1 cellular context compared by ENCODE assay signal in genomic region chr2:64454316-64455030, GRCh38.
TF ChIP-seq lines count a peak whose summit lies in the region.

No MANE protein-coding gene starts in this region.

TF ChIP-seq in HepG2, 621 proteins besides CTCF, POLR2A, EP300 and RAD21 (continued from another document and continues in another):
- 0 out of 2 replicates have a peak, but pooled peaks have one; percentile 62 for TF ChIP-seq IRF9 (CRISPR knock-in tag; IDR thresholded peaks at IDR 0.05; ENCODE audit: borderline replicate concordance)
- TF ChIP-seq, protein P1, sequence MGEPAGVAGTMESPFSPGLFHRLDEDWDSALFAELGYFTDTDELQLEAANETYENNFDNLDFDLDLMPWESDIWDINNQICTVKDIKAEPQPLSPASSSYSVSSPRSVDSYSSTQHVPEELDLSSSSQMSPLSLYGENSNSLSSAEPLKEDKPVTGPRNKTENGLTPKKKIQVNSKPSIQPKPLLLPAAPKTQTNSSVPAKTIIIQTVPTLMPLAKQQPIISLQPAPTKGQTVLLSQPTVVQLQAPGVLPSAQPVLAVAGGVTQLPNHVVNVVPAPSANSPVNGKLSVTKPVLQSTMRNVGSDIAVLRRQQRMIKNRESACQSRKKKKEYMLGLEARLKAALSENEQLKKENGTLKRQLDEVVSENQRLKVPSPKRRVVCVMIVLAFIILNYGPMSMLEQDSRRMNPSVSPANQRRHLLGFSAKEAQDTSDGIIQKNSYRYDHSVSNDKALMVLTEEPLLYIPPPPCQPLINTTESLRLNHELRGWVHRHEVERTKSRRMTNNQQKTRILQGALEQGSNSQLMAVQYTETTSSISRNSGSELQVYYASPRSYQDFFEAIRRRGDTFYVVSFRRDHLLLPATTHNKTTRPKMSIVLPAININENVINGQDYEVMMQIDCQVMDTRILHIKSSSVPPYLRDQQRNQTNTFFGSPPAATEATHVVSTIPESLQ (CRISPR knock-in tag; conservative IDR thresholded peaks at IDR 0.05), result no peak
- no peak for TF ChIP-seq NFE2 (CRISPR knock-in tag; IDR thresholded peaks at IDR 0.05)
- TF ChIP-seq, protein P2, sequence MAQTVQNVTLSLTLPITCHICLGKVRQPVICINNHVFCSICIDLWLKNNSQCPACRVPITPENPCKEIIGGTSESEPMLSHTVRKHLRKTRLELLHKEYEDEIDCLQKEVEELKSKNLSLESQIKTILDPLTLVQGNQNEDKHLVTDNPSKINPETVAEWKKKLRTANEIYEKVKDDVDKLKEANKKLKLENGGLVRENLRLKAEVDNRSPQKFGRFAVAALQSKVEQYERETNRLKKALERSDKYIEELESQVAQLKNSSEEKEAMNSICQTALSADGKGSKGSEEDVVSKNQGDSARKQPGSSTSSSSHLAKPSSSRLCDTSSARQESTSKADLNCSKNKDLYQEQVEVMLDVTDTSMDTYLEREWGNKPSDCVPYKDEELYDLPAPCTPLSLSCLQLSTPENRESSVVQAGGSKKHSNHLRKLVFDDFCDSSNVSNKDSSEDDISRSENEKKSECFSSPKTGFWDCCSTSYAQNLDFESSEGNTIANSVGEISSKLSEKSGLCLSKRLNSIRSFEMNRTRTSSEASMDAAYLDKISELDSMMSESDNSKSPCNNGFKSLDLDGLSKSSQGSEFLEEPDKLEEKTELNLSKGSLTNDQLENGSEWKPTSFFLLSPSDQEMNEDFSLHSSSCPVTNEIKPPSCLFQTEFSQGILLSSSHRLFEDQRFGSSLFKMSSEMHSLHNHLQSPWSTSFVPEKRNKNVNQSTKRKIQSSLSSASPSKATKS (CRISPR knock-in tag; IDR thresholded peaks at IDR 0.05), result no peak
- TF ChIP-seq HNF1B (CRISPR knock-in tag; IDR thresholded peaks at IDR 0.05), result no peak
- no peak for TF ChIP-seq SP2 (CRISPR knock-in tag; IDR thresholded peaks at IDR 0.05)
- TF ChIP-seq SNAPC5 (CRISPR knock-in tag; IDR thresholded peaks at IDR 0.05; ENCODE audit: borderline replicate concordance), result no peak
- TF ChIP-seq ZNF83 (CRISPR knock-in tag; IDR thresholded peaks at IDR 0.05; ENCODE audit: borderline replicate concordance), result no peak
- TF ChIP-seq PRMT3 (CRISPR knock-in tag; IDR thresholded peaks at IDR 0.05; ENCODE audit: borderline replicate concordance, low read depth), result no peak
- TF ChIP-seq ZNF3 (CRISPR knock-in tag; IDR thresholded peaks at IDR 0.05), result no peak
- no peak for TF ChIP-seq RERE (CRISPR knock-in tag; IDR thresholded peaks at IDR 0.05; ENCODE audit: low read depth)
- TF ChIP-seq ZNF879 (CRISPR knock-in tag; IDR thresholded peaks at IDR 0.05), result 0 out of 2 replicates have a peak, but pooled peaks have one; percentile 40
- TF ChIP-seq, protein P3, sequence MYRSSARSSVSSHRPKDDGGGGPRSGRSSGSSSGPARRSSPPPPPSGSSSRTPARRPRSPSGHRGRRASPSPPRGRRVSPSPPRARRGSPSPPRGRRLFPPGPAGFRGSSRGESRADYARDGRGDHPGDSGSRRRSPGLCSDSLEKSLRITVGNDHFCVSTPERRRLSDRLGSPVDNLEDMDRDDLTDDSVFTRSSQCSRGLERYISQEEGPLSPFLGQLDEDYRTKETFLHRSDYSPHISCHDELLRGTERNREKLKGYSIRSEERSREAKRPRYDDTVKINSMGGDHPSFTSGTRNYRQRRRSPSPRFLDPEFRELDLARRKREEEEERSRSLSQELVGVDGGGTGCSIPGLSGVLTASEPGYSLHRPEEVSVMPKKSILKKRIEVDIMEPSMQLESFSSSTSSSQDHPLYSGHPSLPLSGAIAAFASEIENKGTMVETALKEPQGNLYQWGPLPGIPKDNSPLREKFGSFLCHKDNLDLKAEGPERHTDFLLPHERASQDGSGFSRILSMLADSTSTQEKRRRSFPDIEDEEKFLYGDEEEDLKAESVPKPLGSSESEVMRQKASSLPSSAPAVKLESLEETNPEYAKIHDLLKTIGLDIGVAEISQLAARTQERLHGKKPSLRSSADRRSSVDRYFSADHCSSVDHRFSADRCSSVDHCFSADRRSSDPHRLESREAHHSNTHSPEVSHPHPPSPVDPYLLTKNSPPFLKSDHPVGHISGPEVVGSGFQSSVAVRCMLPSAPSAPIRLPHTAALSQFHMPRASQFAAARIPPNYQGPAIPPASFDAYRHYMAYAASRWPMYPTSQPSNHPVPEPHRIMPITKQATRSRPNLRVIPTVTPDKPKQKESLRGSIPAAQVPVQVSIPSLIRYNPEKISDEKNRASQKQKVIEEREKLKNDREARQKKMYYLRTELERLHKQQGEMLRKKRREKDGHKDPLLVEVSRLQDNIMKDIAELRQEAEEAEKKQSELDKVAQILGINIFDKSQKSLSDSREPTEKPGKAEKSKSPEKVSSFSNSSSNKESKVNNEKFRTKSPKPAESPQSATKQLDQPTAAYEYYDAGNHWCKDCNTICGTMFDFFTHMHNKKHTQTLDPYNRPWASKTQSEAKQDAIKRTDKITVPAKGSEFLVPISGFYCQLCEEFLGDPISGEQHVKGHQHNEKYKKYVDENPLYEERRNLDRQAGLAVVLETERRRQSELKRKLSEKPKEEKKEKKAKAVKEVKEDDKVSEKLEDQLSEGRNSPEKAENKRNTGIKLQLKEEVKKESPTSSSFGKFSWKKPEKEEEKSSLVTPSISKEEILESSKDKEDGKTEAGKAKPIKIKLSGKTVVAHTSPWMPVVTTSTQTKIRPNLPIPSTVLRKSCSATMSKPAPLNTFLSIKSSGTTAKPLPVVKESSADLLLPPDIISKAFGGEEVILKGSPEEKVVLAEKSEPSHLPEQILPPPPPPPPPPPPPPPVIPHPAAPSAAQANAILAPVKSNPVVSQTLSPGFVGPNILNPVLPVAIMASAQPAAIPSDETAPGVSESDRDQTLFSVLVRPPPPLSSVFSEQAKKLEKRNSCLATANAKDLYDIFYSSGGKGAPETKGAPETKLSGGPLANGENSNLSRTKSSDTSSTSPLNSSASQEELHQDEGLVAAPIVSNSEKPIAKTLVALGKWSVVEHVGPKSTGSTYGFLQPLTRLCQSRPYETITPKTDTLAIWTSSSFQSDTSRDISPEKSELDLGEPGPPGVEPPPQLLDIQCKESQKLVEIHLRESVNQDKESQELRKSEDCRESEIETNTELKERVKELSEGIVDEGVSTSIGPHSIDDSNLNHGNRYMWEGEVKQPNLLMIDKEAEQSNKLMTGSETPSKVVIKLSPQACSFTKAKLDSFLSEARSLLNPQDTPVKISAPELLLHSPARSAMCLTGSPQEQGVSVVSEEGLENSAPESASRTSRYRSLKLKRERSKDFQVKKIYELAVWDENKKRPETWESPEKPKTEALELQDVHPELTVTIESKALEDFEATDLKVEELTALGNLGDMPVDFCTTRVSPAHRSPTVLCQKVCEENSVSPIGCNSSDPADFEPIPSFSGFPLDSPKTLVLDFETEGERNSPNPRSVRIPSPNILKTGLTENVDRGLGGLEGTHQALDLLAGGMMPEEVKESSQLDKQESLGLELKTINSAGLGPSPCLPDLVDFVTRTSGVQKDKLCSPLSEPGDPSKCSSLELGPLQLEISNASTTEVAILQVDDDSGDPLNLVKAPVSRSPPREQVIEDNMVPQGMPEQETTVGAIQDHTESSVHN (CRISPR knock-in tag; IDR thresholded peaks at IDR 0.05), result no peak
- TF ChIP-seq SOX13 (IDR thresholded peaks at IDR 0.05), result no peak
- no peak for TF ChIP-seq SOX13 (CRISPR knock-in tag; conservative IDR thresholded peaks at IDR 0.05 in 1 of 2, IDR thresholded peaks at IDR 0.05 in 1 of 2)
- TF ChIP-seq RORA (CRISPR knock-in tag; IDR thresholded peaks at IDR 0.05), result no peak
- no peak for TF ChIP-seq ZC3H13 (CRISPR knock-in tag; IDR thresholded peaks at IDR 0.05)
- no peak for TF ChIP-seq KLF11 (CRISPR knock-in tag; IDR thresholded peaks at IDR 0.05)
- TF ChIP-seq HIVEP1 (CRISPR knock-in tag; IDR thresholded peaks at IDR 0.05), result peak; percentile 91
- TF ChIP-seq ZNF646 (CRISPR knock-in tag; IDR thresholded peaks at IDR 0.05), result no peak
- no peak for TF ChIP-seq FIP1L1 (IDR thresholded peaks at IDR 0.05; ENCODE audit: borderline replicate concordance, insufficient read depth, low read depth, low read length)
- TF ChIP-seq HOXA9 (CRISPR knock-in tag; IDR thresholded peaks at IDR 0.05; ENCODE audit: borderline replicate concordance), result no peak
- no peak for TF ChIP-seq ZNF296 (CRISPR knock-in tag; conservative IDR thresholded peaks at IDR 0.05)
- TF ChIP-seq NFE2L2 (IDR thresholded peaks at IDR 0.05; ENCODE audit: low read length), result no peak
